ENCODE assay signal across 20 cellular contexts in the genomic region with DNA sequence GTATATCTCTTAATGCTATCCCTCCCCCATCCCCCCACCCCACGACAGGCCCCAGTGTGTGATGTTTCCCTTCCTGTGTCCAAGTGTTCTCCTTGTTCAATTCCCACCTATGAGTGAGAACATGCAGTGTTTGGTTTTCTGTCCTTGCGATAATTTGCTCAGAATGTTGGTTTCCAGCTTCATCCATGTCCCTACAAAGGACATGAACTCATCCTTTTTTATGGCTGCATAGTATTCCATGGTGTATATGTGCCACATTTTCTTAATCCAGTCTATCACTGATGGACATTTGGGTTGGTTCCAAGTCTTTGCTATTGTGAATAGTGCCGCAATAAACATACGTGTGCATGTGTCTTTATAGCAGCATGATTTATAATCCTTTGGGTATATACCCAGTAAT. TPM values are rescaled to one million over a fixed set of nuclear protein-coding genes. Genes with fewer than 3 reads are reported as not detected.
"Had no signal": no experiment of that assay in that cellular context is flagged by ENCODE, and none has a peak within 500 bp of the region (broad histone marks: within the 10 kb centered on the region; RNA-seq: fewer than 3 reads in every experiment).

No MANE protein-coding gene starts in this region.

RNA-seq across cellular contexts. Expression of a gene that starts 41.7 kb away (rescaled TPM):
- total RNA-seq: activated naive CD4-positive, alpha-beta T cell treated with anti-CD3 and anti-CD28 coated beads for 36 hours; activated naive CD4-positive, alpha-beta T cell treated with anti-CD3 and anti-CD28 coated beads, Interleukin-2, amount 50 U/mL, for 72 hours; activated naive CD8-positive, alpha-beta T cell treated with anti-CD3 and anti-CD28 coated beads for 36 hours; activated naive CD8-positive, alpha-beta T cell treated with anti-CD3 and anti-CD28 coated beads, Interleukin-2, amount 10 ng/mL, durations not matched to agents 7 days and 5 days; activated T-cell treated with anti-CD3 and anti-CD28 coated beads, Interleukin-2, amount 50 U/mL, for 4 hours; activated T-cell treated with anti-CD3 and anti-CD28 coated beads, Interleukin-2, amount 50 U/mL, for 72 hours; activated T-helper 1 cell treated with anti-CD3 and anti-CD28 coated beads, Interleukin-12 subunit alpha, Interleukin-12 subunit beta, Interleukin-2, Interleukin-4 antibody, amounts not matched to agents 30 ng/mL and 10 ng/mL and 1 ng/mL, durations not matched to agents 14 hours and 24 hours and 36 hours; activated T-helper 17 cell treated with anti-CD3 and anti-CD28 coated beads, Interleukin-2, amount 50 U/mL, for 72 hours; activated T-helper 2 cell treated with anti-CD3 and anti-CD28 coated beads, Interferon-gamma antibody, Interleukin-2, Interleukin-4, amounts not matched to agents 10 μg/mL and 5 μg/mL and 100 μg/mL, durations not matched to agents 14 hours and 24 hours and 36 hours; adrenal gland; aorta; ascending aorta; astrocyte; body of pancreas; breast epithelium; bronchial epithelial cell; cardiac muscle cell; cardiac septum; cerebellum; chondrocyte had no signal
